35 cellular contexts compared by ENCODE assay signal in genomic region chr12:38932320-38932719, GRCh38. TPM values are rescaled to one million over a fixed set of nuclear protein-coding genes. Genes with fewer than 3 reads are reported as not detected.
"Had no signal": no experiment of that assay in that cellular context is flagged by ENCODE, and none has a peak within 500 bp of the region (broad histone marks: within the 10 kb centered on the region; RNA-seq: fewer than 3 reads in every experiment).

No MANE protein-coding gene starts in this region.

- H3K4me3 ChIP-seq: MG63 had no signal

- H3K36me3 ChIP-seq: MG63 had no signal

- DNase-seq: Karpas-422, Kasumi-1, MG63, MM.1S, MV-4-11, NCI-H1048, NCI-H1092, NCI-H1092 treated with DMSO at 0.1 percent for 48 hours, NCI-H1105, NCI-H1105 treated with DMSO at 0.1 percent for 48 hours, NCI-H1417, NCI-H1417 treated with DMSO at 0.1 percent for 48 hours, NCI-H1436, NCI-H1436 treated with DMSO at 0.1 percent for 48 hours, NCI-H146, NCI-H1694, NCI-H1694 treated with DMSO at 0.1 percent for 48 hours, NCI-H187, NCI-H187 treated with DMSO at 0.1 percent for 48 hours, NCI-H1930, NCI-H2029, NCI-H2029 treated with DMSO at 0.1 percent for 48 hours, NCI-H2081, NCI-H2081 treated with DMSO at 0.1 percent for 48 hours, NCI-H2107, NCI-H2171, NCI-H2171 treated with DMSO at 0.1 percent for 48 hours, NCI-H2227 treated with DMSO at 0.1 percent for 48 hours, NCI-H226, NCI-H345, NCI-H446, NCI-H446 treated with DMSO at 0.1 percent for 48 hours, NCI-H510A, NCI-H510A treated with DMSO at 0.1 percent for 48 hours had no signal

- H3K27me3 ChIP-seq: MG63 had no signal

- H3K9me3 ChIP-seq: MG63 had no signal

RNA-seq across cellular contexts. Expression of gene CPNE8, which starts 26.9 kb away (rescaled TPM):
- total RNA-seq: LHCN-M2 had no signal
